Comparison of ENCODE assay signal across 9 cellular contexts in genomic region chr10:98269435-98269912, GRCh38. TPM values are rescaled to one million over a fixed set of nuclear protein-coding genes. Genes with fewer than 3 reads are reported as not detected.
DNase-seq lines count a peak whose midpoint lies in the region; ATAC-seq and TF ChIP-seq lines count a peak whose summit lies in the region.
"Had no signal": no experiment of that assay in that cellular context is flagged by ENCODE, and none has a peak within 500 bp of the region (broad histone marks: within the 10 kb centered on the region; RNA-seq: fewer than 3 reads in every experiment).

No MANE protein-coding gene starts in this region.

- no peaks in the 10 kb centered on the region for H3K36me3 ChIP-seq in adipocyte (ENCODE audit: control insufficient read depth, insufficient read depth, low read length, severe bottlenecking)
- no peaks in the 10 kb centered on the region for H3K36me3 ChIP-seq in Karpas-422 (ENCODE audit: insufficient read depth, low read length)

- DNase-seq in HCEC 1CT (peak; percentile 64), adipocyte (ENCODE audit: low read depth) (peak; percentile 78), right cardiac atrium (peak; percentile 81 to 91 (median 88)), NCI-H2227 treated with DMSO at 0.1 percent for 48 hours (lab: John Stamatoyannopoulos, UW) (no peak), Karpas-422 (no peak)
- no peak for DNase-seq in stimulated activated effector memory CD8-positive, alpha-beta T cell treated with anti-CD3 and anti-CD28 coated beads, Interleukin-12 subunit alpha, Interleukin-12 subunit beta, amount 100 ng/mL, for 72 hours (ENCODE audit: low spot score in 2 of 2)
- no peak for DNase-seq in stimulated activated naive CD8-positive, alpha-beta T cell treated with anti-CD3 and anti-CD28 coated beads, Interleukin-15, Interleukin-2, amounts not matched to agents 100 U/mL and 50 U/mL, for 24 hours

- no peak overlapping the region for H3K9ac ChIP-seq in adipocyte (ENCODE audit: low read length)
- H3K9ac ChIP-seq in Karpas-422 (ENCODE audit: low read length): no peak overlapping the region

- no peaks in the 10 kb centered on the region for H3K79me2 ChIP-seq in Karpas-422 (ENCODE audit: low read length)

- intact Hi-C loops in right cardiac atrium (cut with DNase I): loop anchor here in 2 of 4 donors (5.0 to 10.0 kb wide), 2 partner anchors 38 to 355 kb away; no protein-coding TSS in a partner anchor

- peaks cover 7% of the 10 kb centered on the region for H3K27me3 ChIP-seq in adipocyte (replicated peaks; ENCODE audit: control insufficient read depth, insufficient read depth, low read length)
- no peaks in the 10 kb centered on the region for H3K27me3 ChIP-seq in right cardiac atrium (ENCODE audit: control insufficient read depth, insufficient read depth)
- no peaks in the 10 kb centered on the region for H3K27me3 ChIP-seq in Karpas-422 (ENCODE audit: low read length)

- H3K27ac Mint-ChIP-seq in stimulated activated effector memory CD8-positive, alpha-beta T cell treated with anti-CD3 and anti-CD28 coated beads, Interleukin-12 subunit alpha, Interleukin-12 subunit beta, amount 100 ng/mL, for 72 hours: no peak overlapping the region

- peaks cover 12% of the 10 kb centered on the region for H3K4me1 Mint-ChIP-seq in stimulated activated effector memory CD8-positive, alpha-beta T cell treated with anti-CD3 and anti-CD28 coated beads, Interleukin-12 subunit alpha, Interleukin-12 subunit beta, amount 100 ng/mL, for 72 hours

- no peak for TF ChIP-seq POLR2A in GM18505 (IDR thresholded peaks at IDR 0.05; ENCODE audit: borderline replicate concordance, extremely low read depth, insufficient read depth, insufficient read length)

- peak overlapping the region; percentile 67 for H3K4me3 Mint-ChIP-seq in stimulated activated effector memory CD8-positive, alpha-beta T cell treated with anti-CD3 and anti-CD28 coated beads, Interleukin-12 subunit alpha, Interleukin-12 subunit beta, amount 100 ng/mL, for 72 hours

- peak overlapping the region; percentile 49 for H3K27ac ChIP-seq in right cardiac atrium (ENCODE audit: low read length)
- no peak overlapping the region for H3K27ac ChIP-seq in Karpas-422 (ENCODE audit: low read length)

- no peaks in the 10 kb centered on the region for H3K9me2 ChIP-seq in Karpas-422 (replicated peaks; ENCODE audit: insufficient read depth, low read length)

- H3K4me2 ChIP-seq in Karpas-422 (ENCODE audit: low read depth, low read length, poor library complexity, severe bottlenecking): no peak overlapping the region

- no peak overlapping the region for H3K4me3 ChIP-seq in adipocyte (ENCODE audit: low read length)
- H3K4me3 ChIP-seq in right cardiac atrium (ENCODE audit: low read length): no peak overlapping the region
- no peak overlapping the region for H3K4me3 ChIP-seq in Karpas-422 (ENCODE audit: low read length)

- H4K20me1 ChIP-seq in Karpas-422 (ENCODE audit: insufficient read depth, low read depth, low read length): no peaks in the 10 kb centered on the region

- 8% methylated on average over 8 of the region's 8 CpGs for WGBS in right cardiac atrium

- H3K4me1 ChIP-seq in adipocyte (ENCODE audit: control insufficient read depth, insufficient read depth, low read length): peaks cover 25% of the 10 kb centered on the region
- peaks cover 10% of the 10 kb centered on the region for H3K4me1 ChIP-seq in right cardiac atrium (ENCODE audit: control insufficient read depth, insufficient read depth, low read length)
- no peaks in the 10 kb centered on the region for H3K4me1 ChIP-seq in Karpas-422 (ENCODE audit: low read length)

- H2AFZ ChIP-seq in Karpas-422 (ENCODE audit: low read length): no peak overlapping the region

- H3K36me3 Mint-ChIP-seq in stimulated activated effector memory CD8-positive, alpha-beta T cell treated with anti-CD3 and anti-CD28 coated beads, Interleukin-12 subunit alpha, Interleukin-12 subunit beta, amount 100 ng/mL, for 72 hours: no peaks in the 10 kb centered on the region
- H3K36me3 Mint-ChIP-seq: IgD-negative memory B cell had no signal

- ATAC-seq in right cardiac atrium: peak; percentile 88 to 89
- no peak for ATAC-seq in stimulated activated effector memory CD8-positive, alpha-beta T cell treated with anti-CD3 and anti-CD28 coated beads, Interleukin-12 subunit alpha, Interleukin-12 subunit beta, amount 100 ng/mL, for 72 hours
- ATAC-seq in stimulated activated naive CD8-positive, alpha-beta T cell treated with anti-CD3 and anti-CD28 coated beads, Interleukin-15, Interleukin-2, amounts not matched to agents 100 U/mL and 50 U/mL, for 24 hours: no peak
- ATAC-seq in GM18505 (IDR thresholded peaks at IDR 0.05; ENCODE audit: unreplicated experiment): no peak

- no peaks in the 10 kb centered on the region for H3K9me3 Mint-ChIP-seq in stimulated activated effector memory CD8-positive, alpha-beta T cell treated with anti-CD3 and anti-CD28 coated beads, Interleukin-12 subunit alpha, Interleukin-12 subunit beta, amount 100 ng/mL, for 72 hours
- H3K9me3 Mint-ChIP-seq: IgD-negative memory B cell had no signal

- no peaks in the 10 kb centered on the region for H3K9me3 ChIP-seq in adipocyte (ENCODE audit: control insufficient read depth, low read length)
- no peaks in the 10 kb centered on the region for H3K9me3 ChIP-seq in right cardiac atrium (ENCODE audit: control insufficient read depth, low read length)
- H3K9me3 ChIP-seq in Karpas-422 (ENCODE audit: low read length): no peaks in the 10 kb centered on the region

RNA-seq across cellular contexts. Expression of gene LOXL4, which starts 1.5 kb away (rescaled TPM):
- total RNA-seq in right cardiac atrium: under 1 TPM; 0.59 to 0.96 (median 0.79) TPM
- polyA plus RNA-seq in right cardiac atrium: 0.77 TPM
- total RNA-seq in Karpas-422 (2014; rRNA removed; shearing (Covaris generic); ENCODE audit: low replicate concordance): not detected in 2 replicates

Comparison
In these comparisons a context has a peak if more than half of its experiments do, and no peak if none do; other contexts are left out.
1. DNase-seq: peak in HCEC 1CT (single experiment), adipocyte (single experiment) and right cardiac atrium (3 of 3); none in stimulated activated effector memory CD8-positive, alpha-beta T cell treated with anti-CD3 and anti-CD28 coated beads, Interleukin-12 subunit alpha, Interleukin-12 subunit beta, amount 100 ng/mL, for 72 hours (0 of 2), stimulated activated naive CD8-positive, alpha-beta T cell treated with anti-CD3 and anti-CD28 coated beads, Interleukin-15, Interleukin-2, amounts not matched to agents 100 U/mL and 50 U/mL, for 24 hours (single experiment), NCI-H2227 treated with DMSO at 0.1 percent for 48 hours (single experiment) and Karpas-422 (single experiment).
2. ATAC-seq: peak in right cardiac atrium (2 of 2); none in stimulated activated effector memory CD8-positive, alpha-beta T cell treated with anti-CD3 and anti-CD28 coated beads, Interleukin-12 subunit alpha, Interleukin-12 subunit beta, amount 100 ng/mL, for 72 hours (single experiment), stimulated activated naive CD8-positive, alpha-beta T cell treated with anti-CD3 and anti-CD28 coated beads, Interleukin-15, Interleukin-2, amounts not matched to agents 100 U/mL and 50 U/mL, for 24 hours (single experiment) and GM18505 (single experiment).